9 cellular contexts compared by ENCODE assay signal in genomic region chr1:2192031-2192995, GRCh38. TPM values are rescaled to one million over a fixed set of nuclear protein-coding genes. Genes with fewer than 3 reads are reported as not detected.
DNase-seq lines count a peak whose midpoint lies in the region; ATAC-seq and TF ChIP-seq lines count a peak whose summit lies in the region.
"Had no signal": no experiment of that assay in that cellular context is flagged by ENCODE, and none has a peak within 500 bp of the region (broad histone marks: within the 10 kb centered on the region; RNA-seq: fewer than 3 reads in every experiment).

No MANE protein-coding gene starts in this region.

- intact Hi-C loops in A673 (cut with micrococcal nuclease; ENCODE audit: unreplicated experiment), result loop anchor here (10.0 kb wide), 1 partner anchor 122 kb away; no protein-coding TSS in a partner anchor
- intact Hi-C loops in OCI-LY7 (cut with micrococcal nuclease; ENCODE audit: unreplicated experiment), result no loop called here

- H3K9me2 ChIP-seq in OCI-LY7 (ENCODE audit: insufficient read depth, low read length), result no peaks in the 10 kb centered on the region

- H3K9me3 ChIP-seq in A673 (ENCODE audit: low read depth, low read length, poor library complexity, severe bottlenecking) (no peaks in the 10 kb centered on the region), OCI-LY7 (ENCODE audit: low read length) (no peaks in the 10 kb centered on the region), duodenal mucosa (ENCODE audit: control insufficient read depth in 1 of 2, low read length in 2 of 2) (no peaks in the 10 kb centered on the region)

- CTCF ChIA-PET in A673 (lab: Charles Lee) (interaction anchor here (0.7 to 1.1 kb wide), 3 partner anchors 18 to 189 kb away, joined by 3 read pairs; no protein-coding TSS in a partner anchor), OCI-LY7 (lab: Charles Lee; ENCODE audit: unreplicated experiment) (no interaction called here)

- H3K27me3 ChIP-seq in A673 (replicated peaks; ENCODE audit: insufficient read depth, low read depth, low read length, poor library complexity) (no peaks in the 10 kb centered on the region), duodenal mucosa (ENCODE audit: control insufficient read depth in 1 of 2, insufficient read depth in 2 of 2, low read length in 2 of 2) (no peaks in the 10 kb centered on the region)

- H3K27ac ChIP-seq in A673 (ENCODE audit: low read depth, low read length, poor library complexity, severe bottlenecking) (peak overlapping the region; percentile 80), OCI-LY7 (ENCODE audit: low read depth, low read length, poor library complexity, severe bottlenecking) (no peak overlapping the region), duodenal mucosa (ENCODE audit: low read depth, low read length) (peak overlapping the region; percentile 1)

- H3K9ac ChIP-seq in duodenal mucosa (ENCODE audit: low read depth in 1 of 2, low read length in 2 of 2), result peak overlapping the region in 1 of 2 donors; percentile 39

- H3K4me3 Mint-ChIP-seq in nephron, result peak overlapping the region; percentile 56 to 80 (median 68)
- H3K4me3 Mint-ChIP-seq: dendritic cell treated with granulocyte-macrophage colony-stimulating factor and Interleukin-4, amounts not matched to agents 40 ng/mL and 50 ng/mL, for 4 days had no signal

- H3K4me2 ChIP-seq in OCI-LY7 (ENCODE audit: low read length), result peak overlapping the region; percentile 28; the same call in 1 of the 2 replicates

- no peaks in the 10 kb centered on the region for H3K79me2 ChIP-seq in OCI-LY7 (ENCODE audit: insufficient read depth, low read depth, low read length)

- DNase-seq in A673 (ENCODE audit: low spot score) (peak; percentile 62), OCI-LY7 (ENCODE audit: low spot score) (no peak), NCI-H2227 (lab: John Stamatoyannopoulos, UW; ENCODE audit: unreplicated experiment) (no peak), DMS 273 treated with DMSO at 0.1 percent for 48 hours (lab: John Stamatoyannopoulos, UW) (no peak), MV-4-11 (lab: John Stamatoyannopoulos, UW) (no peak)

- no peak overlapping the region for H2AFZ ChIP-seq in OCI-LY7 (ENCODE audit: low read length)

- TF ChIP-seq CTCF in A673 (conservative IDR thresholded peaks at IDR 0.05; ENCODE audit: low read depth, low read length) (no peak), OCI-LY7 (conservative IDR thresholded peaks at IDR 0.05; ENCODE audit: low read length) (no peak), nephron (IDR thresholded peaks at IDR 0.05; ENCODE audit: unreplicated experiment in 3 of 3) (no peak)

- H3K4me1 ChIP-seq in A673 (ENCODE audit: insufficient read depth, low read length, poor library complexity, severe bottlenecking), result peaks cover 42% of the 10 kb centered on the region
- H3K4me1 ChIP-seq in OCI-LY7 (ENCODE audit: insufficient read depth, low read length, poor library complexity, severe bottlenecking), result peaks cover 35% of the 10 kb centered on the region
- peaks cover 17 to 37% of the 10 kb centered on the region in 2 donors for H3K4me1 ChIP-seq in duodenal mucosa (ENCODE audit: control insufficient read depth in 1 of 2, insufficient read depth in 2 of 2, low read length in 2 of 2)

- H3K4me3 ChIP-seq in A673 (ENCODE audit: low read depth, low read length, poor library complexity, severe bottlenecking), result peak overlapping the region; percentile 65
- H3K4me3 ChIP-seq in OCI-LY7 (ENCODE audit: low read depth, low read length, poor library complexity, severe bottlenecking), result no peak overlapping the region
- H3K4me3 ChIP-seq in duodenal mucosa (ENCODE audit: low read depth in 1 of 2, low read length in 2 of 2), result no peak overlapping the region

- H3K36me3 ChIP-seq in A673 (ENCODE audit: insufficient read depth, low read length, poor library complexity, severe bottlenecking) (no peaks in the 10 kb centered on the region), OCI-LY7 (ENCODE audit: insufficient read depth, low read length) (no peaks in the 10 kb centered on the region), duodenal mucosa (ENCODE audit: control insufficient read depth in 1 of 2, insufficient read depth in 2 of 2, low read length in 2 of 2) (no peaks in the 10 kb centered on the region)

- H3K9me3 Mint-ChIP-seq in nephron, result no peaks in the 10 kb centered on the region
- H3K9me3 Mint-ChIP-seq: dendritic cell treated with granulocyte-macrophage colony-stimulating factor and Interleukin-4, amounts not matched to agents 40 ng/mL and 50 ng/mL, for 4 days had no signal

- no peaks in the 10 kb centered on the region for H3K27me3 Mint-ChIP-seq in nephron (ENCODE audit: low read depth)
- H3K27me3 Mint-ChIP-seq: dendritic cell treated with granulocyte-macrophage colony-stimulating factor and Interleukin-4, amounts not matched to agents 40 ng/mL and 50 ng/mL, for 4 days had no signal

- H4K20me1 ChIP-seq in OCI-LY7 (ENCODE audit: insufficient read depth, low read length), result no peaks in the 10 kb centered on the region

- POLR2A ChIA-PET in A673 (lab: Charles Lee; ENCODE audit: low non-redundant PET), result interaction anchor here (0.6 to 0.9 kb wide), 2 partner anchors 21 to 984 kb away, joined by 5 to 17 read pairs; no protein-coding TSS in a partner anchor
- POLR2A ChIA-PET in OCI-LY7 (lab: Charles Lee), result no interaction called here

- no TSS peak for BruUV-seq in A673 (replicated peaks; lab: Mats Ljungman, UMichigan)
- no TSS peak for BruUV-seq in OCI-LY7 (replicated peaks; lab: Mats Ljungman, UMichigan)

- peaks cover 3% of the 10 kb centered on the region for H3K36me3 Mint-ChIP-seq in nephron (ENCODE audit: low read depth)

- ATAC-seq in GM18498 (IDR thresholded peaks at IDR 0.05; ENCODE audit: unreplicated experiment), result no peak

- peak overlapping the region; percentile 84 to 92 (median 91) for H3K27ac Mint-ChIP-seq in nephron
- H3K27ac Mint-ChIP-seq: dendritic cell treated with granulocyte-macrophage colony-stimulating factor and Interleukin-4, amounts not matched to agents 40 ng/mL and 50 ng/mL, for 4 days had no signal

- peaks cover 19% of the 10 kb centered on the region for H3K4me1 Mint-ChIP-seq in nephron

RNA-seq across cellular contexts. Expression of gene FAAP20, which starts 2.3 kb away (rescaled TPM):
- 114 and 119 TPM in 2 replicates for total RNA-seq in A673 (2021)
- total RNA-seq in OCI-LY7 (2014; rRNA removed; shearing (Covaris generic)), result 25.7 and 47.4 TPM in 2 replicates
- 55.4 and 55.7 TPM in 2 replicates for total RNA-seq in OCI-LY7 (2022)

RNA-seq across cellular contexts. Expression of gene SKI, which starts 35.8 kb away (rescaled TPM):
- total RNA-seq in A673 (2021) (84.9 and 88.1 TPM in 2 replicates), OCI-LY7 (2022) (10.0 and 11.7 TPM in 2 replicates)
- 3.4 and 4.7 TPM in 2 replicates for total RNA-seq in OCI-LY7 (2014; rRNA removed; shearing (Covaris generic))
